8 cellular contexts compared by ENCODE assay signal in genomic region chr9:34178698-34179527, GRCh38.
DNase-seq lines count a peak whose midpoint lies in the region; ATAC-seq lines count a peak whose summit lies in the region.

UBAP1 (plus strand) TSS chr9:34179043; CDS start chr9:34220915, 41,872 bp downstream.

- DNase-seq in Ammon's horn (ENCODE audit: low spot score), result peak; percentile 99
- DNase-seq in GM19238 (ENCODE audit: insufficient read length, low spot score), result peak; percentile 90
- peak; percentile 94 to 96 for DNase-seq in NCI-H524 (lab: John Stamatoyannopoulos, UW)
- DNase-seq in activated CD4-positive, alpha-beta T cell treated with anti-CD3 and anti-CD28 coated beads for 4 hours, result peak; percentile 92 to 95
- peak; percentile 99 for DNase-seq in kidney tubule cell (ENCODE audit: low spot score)
- peak; percentile 85 to 93 (median 92) for DNase-seq in stimulated activated CD4-positive, alpha-beta T cell treated with anti-CD3 and anti-CD28 coated beads, Interleukin-1b, Interleukin-23, amount 100 ng/mL, for 24 hours (ENCODE audit: low read depth in 4 of 4, low spot score in 1 of 4)

- peak within 1 kb of the TSS; percentile 90 for H3K27ac ChIP-seq in cingulate gyrus (ENCODE audit: low read depth, low read length)

- ATAC-seq in HG03442 (IDR thresholded peaks at IDR 0.05; ENCODE audit: unreplicated experiment), result peak; percentile 99

Comparison
In these comparisons a context has a peak if more than half of its experiments do, and no peak if none do; other contexts are left out.
1. Peak in every context shown above with its lines: DNase-seq, ATAC-seq and H3K27ac ChIP-seq.